26 cellular contexts compared by ENCODE assay signal in the genomic region with DNA sequence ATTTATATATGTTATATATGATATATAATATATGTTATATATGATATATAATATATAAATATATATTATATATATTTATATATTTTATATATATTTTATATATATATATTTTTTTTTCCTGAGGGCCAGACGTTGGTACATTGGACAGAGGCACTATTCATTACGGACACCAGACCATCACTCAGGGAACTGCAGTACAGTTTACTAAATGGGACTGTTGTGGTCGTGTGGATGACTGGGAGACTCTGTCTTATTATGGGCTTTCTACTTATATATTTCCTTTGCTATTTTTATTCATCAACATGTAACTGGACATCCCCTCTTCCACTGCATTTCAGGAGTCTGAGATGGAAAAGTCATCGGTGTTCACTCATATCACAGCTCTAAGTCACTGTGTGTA.
"Had no signal": no experiment of that assay in that cellular context is flagged by ENCODE, and none has a peak within 500 bp of the region (broad histone marks: within the 10 kb centered on the region; RNA-seq: fewer than 3 reads in every experiment).

No MANE protein-coding gene starts in this region.

- H3K4me1 Mint-ChIP-seq: activated B cell treated with CpG ODN at 0.5 μM for 24 hours had no signal

- H3K36me3 Mint-ChIP-seq: activated CD4-positive, alpha-beta memory T cell treated with anti-CD3 and anti-CD28 coated beads for 36 hours; activated naive CD4-positive, alpha-beta T cell treated with anti-CD3 and anti-CD28 coated beads, Interleukin-2, amount 10 ng/mL, durations not matched to agents 7 days and 5 days; activated naive CD8-positive, alpha-beta T cell; brain had no signal

- H3K4me3 ChIP-seq: Peyer's patch had no signal

- H3K9me3 ChIP-seq: Peyer's patch had no signal

- FAIRE-seq: bronchial epithelial cell had no signal

- ATAC-seq: activated T-cell treated with anti-CD3 and anti-CD28 coated beads, Interleukin-2, amount 50 U/mL, for 4 hours; Right ventricle myocardium inferior had no signal

- H3K9me3 Mint-ChIP-seq: activated B cell treated with CpG ODN at 0.5 μM for 24 hours; activated CD4-positive, alpha-beta memory T cell treated with anti-CD3 and anti-CD28 coated beads for 36 hours; activated naive CD4-positive, alpha-beta T cell treated with anti-CD3 and anti-CD28 coated beads, Interleukin-2, amount 10 ng/mL, durations not matched to agents 7 days and 5 days; activated naive CD8-positive, alpha-beta T cell treated with anti-CD3 and anti-CD28 coated beads, Interleukin-2, amount 50 U/mL, for 24 hours; activated T-cell treated with anti-CD3 and anti-CD28 coated beads, Interleukin-2, amount 50 U/mL, for 4 hours had no signal

- H3K27me3 ChIP-seq: Peyer's patch had no signal

- H3K4me3 Mint-ChIP-seq: activated B cell treated with CpG ODN at 0.5 μM for 24 hours; activated CD4-positive, alpha-beta memory T cell treated with anti-CD3 and anti-CD28 coated beads for 36 hours; activated naive CD4-positive, alpha-beta T cell treated with anti-CD3 and anti-CD28 coated beads, Interleukin-2, amount 10 ng/mL, durations not matched to agents 7 days and 5 days; activated naive CD8-positive, alpha-beta T cell; activated naive CD8-positive, alpha-beta T cell treated with anti-CD3 and anti-CD28 coated beads, Interleukin-2, amount 50 U/mL, for 24 hours; activated T-cell treated with anti-CD3 and anti-CD28 coated beads, Interleukin-2, amount 50 U/mL, for 4 hours had no signal

- H3K4me1 ChIP-seq: Peyer's patch had no signal

- H3K27ac Mint-ChIP-seq: activated B cell treated with CpG ODN at 0.5 μM for 24 hours, brain had no signal

- H3K27ac ChIP-seq: Peyer's patch, RWPE1 had no signal

- H3K36me3 ChIP-seq: Peyer's patch had no signal

- H3K27me3 Mint-ChIP-seq: activated CD4-positive, alpha-beta memory T cell treated with anti-CD3 and anti-CD28 coated beads for 36 hours; activated naive CD8-positive, alpha-beta T cell; activated naive CD8-positive, alpha-beta T cell treated with anti-CD3 and anti-CD28 coated beads, Interleukin-2, amount 50 U/mL, for 24 hours had no signal

- DNase-seq: activated B cell treated with CpG ODN at 0.5 μM for 24 hours; activated CD4-positive, CD25-positive, alpha-beta regulatory T cell treated with anti-CD3 and anti-CD28 coated beads, Interleukin-2, amount 50 U/mL, for 72 hours; activated effector memory CD4-positive, alpha-beta T cell treated with Interleukin-2 at 50 U/mL for 16 hours; activated T-cell treated with anti-CD3 and anti-CD28 coated beads for 4 hours; cerebellar nuclear complex; NCI-H1092; NCI-H1436 treated with DMSO at 0.1 percent for 48 hours; NCI-H1694 treated with DMSO at 0.1 percent for 48 hours; NCI-H2029; NCI-H2107; NCI-H2171; NCI-H510A; NCI-H748 treated with DMSO at 0.1 percent for 48 hours; NK-92 treated with Interleukin-12 subunit alpha and Interleukin-12 subunit beta, amount 100 ng/mL, for 24 hours; Peyer's patch; SIG-M5; T1000 had no signal
